Comparison of ENCODE assay signal across 21 cellular contexts in genomic region chr11:31996159-31996881, GRCh38.
DNase-seq lines count a peak whose midpoint lies in the region; ATAC-seq lines count a peak whose summit lies in the region.
"Had no signal": no experiment of that assay in that cellular context is flagged by ENCODE, and none has a peak within 500 bp of the region (broad histone marks: within the 10 kb centered on the region; RNA-seq: fewer than 3 reads in every experiment).

No MANE protein-coding gene starts in this region.

- H3K27me3 Mint-ChIP-seq in activated T-cell treated with anti-CD3 and anti-CD28 coated beads, Interleukin-2, amount 50 U/mL, for 72 hours (ENCODE audit: low read depth), result peaks cover 6% of the 10 kb centered on the region
- peaks cover 8% of the 10 kb centered on the region for H3K27me3 Mint-ChIP-seq in activated T-cell treated with anti-CD3 and anti-CD28 coated beads, Interleukin-2, amount 50 U/mL, for 4 hours (ENCODE audit: low read depth)
- peaks cover 7% of the 10 kb centered on the region for H3K27me3 Mint-ChIP-seq in activated T-helper 17 cell treated with anti-CD3 and anti-CD28 coated beads, Interleukin-2, amount 50 U/mL, for 72 hours

- no peaks in the 10 kb centered on the region for H3K36me3 Mint-ChIP-seq in activated T-cell treated with anti-CD3 and anti-CD28 coated beads, Interleukin-2, amount 50 U/mL, for 72 hours (ENCODE audit: insufficient read depth in 2 of 2)
- no peaks in the 10 kb centered on the region for H3K36me3 Mint-ChIP-seq in activated T-cell treated with anti-CD3 and anti-CD28 coated beads, Interleukin-2, amount 50 U/mL, for 4 hours (ENCODE audit: insufficient read depth)
- H3K36me3 Mint-ChIP-seq in activated T-helper 17 cell treated with anti-CD3 and anti-CD28 coated beads, Interleukin-2, amount 50 U/mL, for 72 hours (ENCODE audit: low read depth), result no peaks in the 10 kb centered on the region
- H3K36me3 Mint-ChIP-seq in stimulated activated effector memory CD8-positive, alpha-beta T cell treated with anti-CD3 and anti-CD28 coated beads, Interleukin-12 subunit alpha, Interleukin-12 subunit beta, amount 100 ng/mL, for 72 hours, result no peaks in the 10 kb centered on the region
- H3K36me3 Mint-ChIP-seq: CD14-positive monocyte had no signal

- no peaks in the 10 kb centered on the region for H3K9me3 Mint-ChIP-seq in activated T-cell treated with anti-CD3 and anti-CD28 coated beads, Interleukin-2, amount 50 U/mL, for 72 hours
- no peaks in the 10 kb centered on the region for H3K9me3 Mint-ChIP-seq in activated T-cell treated with anti-CD3 and anti-CD28 coated beads, Interleukin-2, amount 50 U/mL, for 4 hours
- no peaks in the 10 kb centered on the region for H3K9me3 Mint-ChIP-seq in activated T-helper 17 cell treated with anti-CD3 and anti-CD28 coated beads, Interleukin-2, amount 50 U/mL, for 72 hours
- no peaks in the 10 kb centered on the region for H3K9me3 Mint-ChIP-seq in stimulated activated effector memory CD8-positive, alpha-beta T cell treated with anti-CD3 and anti-CD28 coated beads, Interleukin-12 subunit alpha, Interleukin-12 subunit beta, amount 100 ng/mL, for 72 hours

- H3K27ac Mint-ChIP-seq in activated T-cell treated with anti-CD3 and anti-CD28 coated beads, Interleukin-2, amount 50 U/mL, for 72 hours, result peak overlapping the region; percentile 45
- H3K27ac Mint-ChIP-seq in activated T-helper 17 cell treated with anti-CD3 and anti-CD28 coated beads, Interleukin-2, amount 50 U/mL, for 72 hours, result peak overlapping the region; percentile 64
- peak overlapping the region; percentile 84 for H3K27ac Mint-ChIP-seq in stimulated activated effector memory CD8-positive, alpha-beta T cell treated with anti-CD3 and anti-CD28 coated beads, Interleukin-12 subunit alpha, Interleukin-12 subunit beta, amount 100 ng/mL, for 72 hours
- H3K27ac Mint-ChIP-seq: CD14-positive monocyte had no signal

- peak overlapping the region in 1 of 2 donors; percentile 44 for H3K4me3 Mint-ChIP-seq in activated T-cell treated with anti-CD3 and anti-CD28 coated beads, Interleukin-2, amount 50 U/mL, for 72 hours
- H3K4me3 Mint-ChIP-seq in activated T-cell treated with anti-CD3 and anti-CD28 coated beads, Interleukin-2, amount 50 U/mL, for 4 hours, result no peak overlapping the region
- peak overlapping the region; percentile 75 for H3K4me3 Mint-ChIP-seq in activated T-helper 17 cell treated with anti-CD3 and anti-CD28 coated beads, Interleukin-2, amount 50 U/mL, for 72 hours
- peak overlapping the region; percentile 64 for H3K4me3 Mint-ChIP-seq in stimulated activated effector memory CD8-positive, alpha-beta T cell treated with anti-CD3 and anti-CD28 coated beads, Interleukin-12 subunit alpha, Interleukin-12 subunit beta, amount 100 ng/mL, for 72 hours

- intact Hi-C loops in left colon (cut with DNase I, micrococcal nuclease), result no loop called here

- H3K4me1 Mint-ChIP-seq in activated T-cell treated with anti-CD3 and anti-CD28 coated beads, Interleukin-2, amount 50 U/mL, for 72 hours (ENCODE audit: low read depth), result peaks cover 15% of the 10 kb centered on the region
- peaks cover 14% of the 10 kb centered on the region for H3K4me1 Mint-ChIP-seq in activated T-cell treated with anti-CD3 and anti-CD28 coated beads, Interleukin-2, amount 50 U/mL, for 4 hours (ENCODE audit: low read depth)
- peaks cover 14% of the 10 kb centered on the region for H3K4me1 Mint-ChIP-seq in activated T-helper 17 cell treated with anti-CD3 and anti-CD28 coated beads, Interleukin-2, amount 50 U/mL, for 72 hours
- H3K4me1 Mint-ChIP-seq in stimulated activated effector memory CD8-positive, alpha-beta T cell treated with anti-CD3 and anti-CD28 coated beads, Interleukin-12 subunit alpha, Interleukin-12 subunit beta, amount 100 ng/mL, for 72 hours, result peaks cover 19% of the 10 kb centered on the region

- DNase-seq in activated T-cell treated with anti-CD3 and anti-CD28 coated beads, Interleukin-2, amount 50 U/mL, for 72 hours, result no peak
- DNase-seq in activated T-cell treated with anti-CD3 and anti-CD28 coated beads, Interleukin-2, amount 50 U/mL, for 4 hours, result no peak
- DNase-seq in stimulated activated effector memory CD8-positive, alpha-beta T cell treated with anti-CD3 and anti-CD28 coated beads, Interleukin-12 subunit alpha, Interleukin-12 subunit beta, amount 100 ng/mL, for 72 hours (ENCODE audit: low spot score in 2 of 2), result no peak
- no peak for DNase-seq in AML-193 (lab: John Stamatoyannopoulos, UW)
- DNase-seq in left colon, result no peak
- DNase-seq: activated CD4-positive, alpha-beta T cell treated with anti-CD3 and anti-CD28 coated beads, Interleukin-2, amount 50 U/mL, for 4 hours; activated naive CD4-positive, alpha-beta T cell treated with anti-CD3 and anti-CD28 coated beads, Interleukin-2, amount 50 U/mL, for 16 hours; activated T-cell treated with anti-CD3 and anti-CD28 coated beads, Interleukin-2, amount 50 U/mL, for 1 hour; DMS153; GF-D8; heart right ventricle; MV-4-11; NCI-H2029 treated with DMSO at 0.1 percent for 48 hours; NCI-H510A treated with DMSO at 0.1 percent for 48 hours; right cardiac atrium; SW 1271; testis had no signal

- no peak for ATAC-seq in activated T-cell treated with anti-CD3 and anti-CD28 coated beads, Interleukin-2, amount 50 U/mL, for 72 hours (replicated peaks in 1 of 2)
- no peak for ATAC-seq in activated T-cell treated with anti-CD3 and anti-CD28 coated beads, Interleukin-2, amount 50 U/mL, for 4 hours
- ATAC-seq in HG03439 (IDR thresholded peaks at IDR 0.05; ENCODE audit: unreplicated experiment) (peak; percentile 43), HG02763 (IDR thresholded peaks at IDR 0.05; ENCODE audit: unreplicated experiment) (no peak), left colon (no peak)
- ATAC-seq in activated T-helper 17 cell treated with anti-CD3 and anti-CD28 coated beads, Interleukin-2, amount 50 U/mL, for 72 hours (replicated peaks), result no peak
- no peak for ATAC-seq in stimulated activated effector memory CD8-positive, alpha-beta T cell treated with anti-CD3 and anti-CD28 coated beads, Interleukin-12 subunit alpha, Interleukin-12 subunit beta, amount 100 ng/mL, for 72 hours
- ATAC-seq: heart right ventricle had no signal
